In genomic region chr11:95715777-95716241, GRCh38 we compare ENCODE assay signal across 8 cellular contexts.
A peak's percentile ranks its signal among the peaks of the same experiment; 100 is the strongest.
DNase-seq lines count a peak whose midpoint lies in the region; ATAC-seq lines count a peak whose summit lies in the region.

No MANE protein-coding gene starts in this region.

- H3K9me3 Mint-ChIP-seq in activated naive CD4-positive, alpha-beta T cell treated with anti-CD3 and anti-CD28 coated beads, Interleukin-2, amount 10 ng/mL, durations not matched to agents 7 days and 5 days = no peaks in the 10 kb centered on the region

- no peak overlapping the region for H3K4me3 Mint-ChIP-seq in activated naive CD4-positive, alpha-beta T cell treated with anti-CD3 and anti-CD28 coated beads, Interleukin-2, amount 10 ng/mL, durations not matched to agents 7 days and 5 days

- no peaks in the 10 kb centered on the region for H3K36me3 ChIP-seq in BLaER1 treated with 17β-estradiol and CSF1 and Interleukin-3, amounts not matched to agents 10 nM and 100 nM
- H3K36me3 ChIP-seq in neuron (ENCODE audit: insufficient read depth, low read length) = no peaks in the 10 kb centered on the region

- no peaks in the 10 kb centered on the region for H3K36me3 Mint-ChIP-seq in activated naive CD4-positive, alpha-beta T cell treated with anti-CD3 and anti-CD28 coated beads, Interleukin-2, amount 10 ng/mL, durations not matched to agents 7 days and 5 days

- H3K27me3 ChIP-seq in BLaER1 treated with 17β-estradiol and CSF1 and Interleukin-3, amounts not matched to agents 10 nM and 100 nM = no peaks in the 10 kb centered on the region
- H3K27me3 ChIP-seq in neuron (ENCODE audit: insufficient read depth, low read length) = no peaks in the 10 kb centered on the region

- H3K27ac ChIP-seq in BLaER1 treated with 17β-estradiol and CSF1 and Interleukin-3, amounts not matched to agents 10 nM and 100 nM = peak overlapping the region in 10 of 11 experiments; percentile 42 to 99 (median 94); a peak in 20 of 22 replicates

- H3K9me3 ChIP-seq in BLaER1 treated with 17β-estradiol and CSF1 and Interleukin-3, amounts not matched to agents 10 nM and 100 nM (replicated peaks in 1 of 11) = peaks cover 0 to 17% (median 9%) of the 10 kb centered on the region in 11 experiments; a peak in 14 of 22 replicates
- no peaks in the 10 kb centered on the region for H3K9me3 ChIP-seq in neuron (ENCODE audit: low read length)

- CTCF ChIA-PET in activated naive CD4-positive, alpha-beta T cell treated with anti-CD3 and anti-CD28 coated beads, Interleukin-2, amount 10 ng/mL, durations not matched to agents 7 days and 5 days (lab: Charles Lee) = interaction anchor here (1.0 to 2.6 kb wide), 2 partner anchors 10 to 74 kb away, joined by 4 to 13 read pairs; partner anchors contain the start of gene FAM76B

- no peak overlapping the region for H3K27ac Mint-ChIP-seq in activated naive CD4-positive, alpha-beta T cell treated with anti-CD3 and anti-CD28 coated beads, Interleukin-2, amount 10 ng/mL, durations not matched to agents 7 days and 5 days

- peaks cover 30% of the 10 kb centered on the region for H3K4me1 Mint-ChIP-seq in activated naive CD4-positive, alpha-beta T cell treated with anti-CD3 and anti-CD28 coated beads, Interleukin-2, amount 10 ng/mL, durations not matched to agents 7 days and 5 days

- H3K4me2 ChIP-seq in BLaER1 treated with 17β-estradiol and CSF1 and Interleukin-3, amounts not matched to agents 10 nM and 100 nM = peak overlapping the region; percentile 37 to 84 (median 77)

- H3K4me3 ChIP-seq in BLaER1 treated with 17β-estradiol and CSF1 and Interleukin-3, amounts not matched to agents 10 nM and 100 nM = peak overlapping the region in 7 of 10 experiments; percentile 10 to 46 (median 38); a peak in 7 of 20 replicates
- H3K4me3 ChIP-seq in neuron (ENCODE audit: low read length) = no peak overlapping the region

- H3K27me3 Mint-ChIP-seq in activated naive CD4-positive, alpha-beta T cell treated with anti-CD3 and anti-CD28 coated beads, Interleukin-2, amount 10 ng/mL, durations not matched to agents 7 days and 5 days = no peaks in the 10 kb centered on the region

- DNase-seq in activated naive CD4-positive, alpha-beta T cell treated with anti-CD3 and anti-CD28 coated beads, Interleukin-2, amount 10 ng/mL, durations not matched to agents 7 days and 5 days = peak; percentile 27
- DNase-seq in NCI-H2107 treated with DMSO at 0.1 percent for 48 hours (lab: John Stamatoyannopoulos, UW; ENCODE audit: unreplicated experiment) (no peak), NCI-H1694 treated with DMSO at 0.1 percent for 48 hours (lab: John Stamatoyannopoulos, UW) (no peak)
- DNase-seq in NK-92 treated with Interleukin-12 subunit alpha and Interleukin-12 subunit beta, amount 100 ng/mL, for 24 hours (lab: John Stamatoyannopoulos, UW) = no peak

- peak overlapping the region; percentile 58 for H2AFZ ChIP-seq in neuron (ENCODE audit: low read depth, low read length)

- H4K20me1 ChIP-seq in BLaER1 treated with 17β-estradiol and CSF1 and Interleukin-3, amounts not matched to agents 10 nM and 100 nM = no peaks in the 10 kb centered on the region

- peak overlapping the region in 10 of 11 experiments; percentile 21 to 87 (median 78); a peak in 18 of 22 replicates for H3K9ac ChIP-seq in BLaER1 treated with 17β-estradiol and CSF1 and Interleukin-3, amounts not matched to agents 10 nM and 100 nM

- peak; percentile 84 for ATAC-seq in GM21367 (IDR thresholded peaks at IDR 0.05; ENCODE audit: unreplicated experiment)
- ATAC-seq in HG03558 (IDR thresholded peaks at IDR 0.05; ENCODE audit: extremely low read depth, unreplicated experiment) = peak; percentile 59

- H3K4me1 ChIP-seq in BLaER1 treated with 17β-estradiol and CSF1 and Interleukin-3, amounts not matched to agents 10 nM and 100 nM = peaks cover 23 to 76% (median 67%) of the 10 kb centered on the region in 10 experiments
- peaks cover 9% of the 10 kb centered on the region for H3K4me1 ChIP-seq in neuron (ENCODE audit: insufficient read depth, low read length)
